ENCODE assay signal across 1 cellular context in genomic region chr1:35386954-35387353, GRCh38.
TF ChIP-seq lines count a peak whose summit lies in the region.

No MANE protein-coding gene starts in this region.

TF ChIP-seq in GM23338, 12 proteins besides CTCF, POLR2A, EP300 and RAD21 (continued from another document):
- no peak for TF ChIP-seq ZNF462 (CRISPR knock-in tag; IDR thresholded peaks at IDR 0.05)
- TF ChIP-seq JUNB (IDR thresholded peaks at IDR 0.05; ENCODE audit: unreplicated experiment), result no peak
- TF ChIP-seq ZNF114 (CRISPR knock-in tag; IDR thresholded peaks at IDR 0.05), result no peak
- no peak for TF ChIP-seq EZH2phosphoT487 (IDR thresholded peaks at IDR 0.05; ENCODE audit: unreplicated experiment)
- no peak for TF ChIP-seq EZH2 (IDR thresholded peaks at IDR 0.05; ENCODE audit: low read depth, unreplicated experiment)
- no peak for TF ChIP-seq POLR2AphosphoS5 (IDR thresholded peaks at IDR 0.05; ENCODE audit: low read depth)
- TF ChIP-seq ETS1 (IDR thresholded peaks at IDR 0.05), result no peak
- no peak for TF ChIP-seq STAT1 (IDR thresholded peaks at IDR 0.05; ENCODE audit: unreplicated experiment)
